9 cellular contexts compared by ENCODE assay signal in genomic region chr1:10796029-10796944, GRCh38. TPM values are rescaled to one million over a fixed set of nuclear protein-coding genes. Genes with fewer than 3 reads are reported as not detected.
DNase-seq lines count a peak whose midpoint lies in the region; ATAC-seq and TF ChIP-seq lines count a peak whose summit lies in the region.
"Had no signal": no experiment of that assay in that cellular context is flagged by ENCODE, and none has a peak within 500 bp of the region (broad histone marks: within the 10 kb centered on the region; RNA-seq: fewer than 3 reads in every experiment).

Gene CASZ1, minus strand, starts transcription at chr1:10796646. Its CDS starts 102,757 bp downstream, at chr1:10693889.

- no peaks in the 10 kb centered on the region for H3K36me3 Mint-ChIP-seq in effector memory CD8-positive, alpha-beta T cell (ENCODE audit: insufficient read depth)
- H3K36me3 Mint-ChIP-seq: IgD-negative memory B cell had no signal

- no peak for ATAC-seq in effector memory CD8-positive, alpha-beta T cell (replicated peaks)
- peak; percentile 87 to 94 (median 94) for ATAC-seq in right lobe of liver
- peak; percentile 39 for ATAC-seq in stimulated activated naive CD8-positive, alpha-beta T cell treated with anti-CD3 and anti-CD28 coated beads, Interleukin-15, amount 100 ng/mL, for 72 hours
- ATAC-seq in HG03108 (IDR thresholded peaks at IDR 0.05; ENCODE audit: unreplicated experiment): no peak
- no peak for ATAC-seq in GM18505 (IDR thresholded peaks at IDR 0.05; ENCODE audit: unreplicated experiment)

- peak within 1 kb of the TSS; percentile 77 to 79 for H3K4me3 Mint-ChIP-seq in effector memory CD8-positive, alpha-beta T cell
- peak within 1 kb of the TSS; percentile 84 to 86 for H3K4me3 Mint-ChIP-seq in stimulated activated naive CD8-positive, alpha-beta T cell treated with anti-CD3 and anti-CD28 coated beads, Interleukin-15, amount 100 ng/mL, for 72 hours

- WGBS in right lobe of liver (ENCODE audit: insufficient coverage, low coverage, low lambda C conversion rate, missing lambda C conversion rate): no CpG with 5 or more reads among the region's 88 CpGs

- no peaks in the 10 kb centered on the region for H3K9me3 ChIP-seq in right lobe of liver

- H3K27ac Mint-ChIP-seq in effector memory CD8-positive, alpha-beta T cell: no peak within 1 kb of the TSS
- H3K27ac Mint-ChIP-seq in stimulated activated naive CD8-positive, alpha-beta T cell treated with anti-CD3 and anti-CD28 coated beads, Interleukin-15, amount 100 ng/mL, for 72 hours: no peak within 1 kb of the TSS
- H3K27ac Mint-ChIP-seq: IgD-negative memory B cell had no signal

- H3K9me3 Mint-ChIP-seq in effector memory CD8-positive, alpha-beta T cell: no peaks in the 10 kb centered on the region
- no peaks in the 10 kb centered on the region for H3K9me3 Mint-ChIP-seq in stimulated activated naive CD8-positive, alpha-beta T cell treated with anti-CD3 and anti-CD28 coated beads, Interleukin-15, amount 100 ng/mL, for 72 hours

- intact Hi-C loops in right lobe of liver (cut with DNase I): loop anchor here in 1 of 2 donors (10.0 kb wide), 1 partner anchor 69 kb away; no protein-coding TSS in a partner anchor

- H3K27me3 ChIP-seq in right lobe of liver: no peaks in the 10 kb centered on the region

- no peak within 1 kb of the TSS for H3K27ac ChIP-seq in right lobe of liver

- DNase-seq in COLO668 (lab: John Stamatoyannopoulos, UW; ENCODE audit: unreplicated experiment) (peak; percentile 98), RPMI8226 (peak; percentile 28), right lobe of liver (peak; percentile 79 to 86 (median 83))
- no peak for DNase-seq in Jurkat, Clone E6-1 (ENCODE audit: low read depth, low spot score)
- DNase-seq in effector memory CD8-positive, alpha-beta T cell: no peak
- no peak for DNase-seq in stimulated activated naive CD8-positive, alpha-beta T cell treated with anti-CD3 and anti-CD28 coated beads, Interleukin-15, amount 100 ng/mL, for 72 hours

- peak within 1 kb of the TSS; percentile 31 for H3K4me3 ChIP-seq in Jurkat, Clone E6-1 (ENCODE audit: low read length)
- peak within 1 kb of the TSS; percentile 40 to 61 (median 45) for H3K4me3 ChIP-seq in right lobe of liver

- no peaks in the 10 kb centered on the region for H3K36me3 ChIP-seq in right lobe of liver

- TF ChIP-seq CTCF in right lobe of liver (IDR thresholded peaks at IDR 0.05): no peak

- peaks cover 0 to 18% (median 6%) of the 10 kb centered on the region in 4 donors for H3K4me1 ChIP-seq in right lobe of liver

- TF ChIP-seq POLR2A in right lobe of liver (IDR thresholded peaks at IDR 0.05): peak; percentile 35
- no peak for TF ChIP-seq POLR2A in GM18505 (IDR thresholded peaks at IDR 0.05; ENCODE audit: borderline replicate concordance, extremely low read depth, insufficient read depth, insufficient read length)

- peaks cover 4 to 10% of the 10 kb centered on the region in 2 donors for H3K4me1 Mint-ChIP-seq in effector memory CD8-positive, alpha-beta T cell (ENCODE audit: low read depth in 2 of 2)
- H3K4me1 Mint-ChIP-seq in stimulated activated naive CD8-positive, alpha-beta T cell treated with anti-CD3 and anti-CD28 coated beads, Interleukin-15, amount 100 ng/mL, for 72 hours: peaks cover 24% of the 10 kb centered on the region

- peaks cover 53 to 70% of the 10 kb centered on the region in 2 donors for H3K27me3 Mint-ChIP-seq in effector memory CD8-positive, alpha-beta T cell
- H3K27me3 Mint-ChIP-seq in stimulated activated naive CD8-positive, alpha-beta T cell treated with anti-CD3 and anti-CD28 coated beads, Interleukin-15, amount 100 ng/mL, for 72 hours: peaks cover 84% of the 10 kb centered on the region

RNA-seq across cellular contexts. Expression of gene CASZ1, which starts in this region (rescaled TPM):
- 8.8 TPM for polyA plus RNA-seq in Jurkat, Clone E6-1 (2012; ENCODE audit: insufficient read depth, insufficient read length)
- total RNA-seq in right lobe of liver: 10 to 100 TPM in 1 of 6 experiments, 1 to 10 TPM in 5; 3.1 to 10.1 (median 5.3) TPM

Comparison
In these comparisons a context has a peak if more than half of its experiments do, and no peak if none do; other contexts are left out.
1. DNase-seq: peak in COLO668 (single experiment), RPMI8226 (single experiment) and right lobe of liver (3 of 3); none in Jurkat, Clone E6-1 (single experiment), effector memory CD8-positive, alpha-beta T cell (0 of 3) and stimulated activated naive CD8-positive, alpha-beta T cell treated with anti-CD3 and anti-CD28 coated beads, Interleukin-15, amount 100 ng/mL, for 72 hours (0 of 2).
2. ATAC-seq: peak in right lobe of liver (4 of 4) and stimulated activated naive CD8-positive, alpha-beta T cell treated with anti-CD3 and anti-CD28 coated beads, Interleukin-15, amount 100 ng/mL, for 72 hours (single experiment); none in effector memory CD8-positive, alpha-beta T cell (single experiment), HG03108 (single experiment) and GM18505 (single experiment).